ENCODE assay signal across 1 cellular context in genomic region chr19:48660854-48661731, GRCh38.
TF ChIP-seq lines count a peak whose summit lies in the region.

No MANE protein-coding gene starts in this region.

TF ChIP-seq in GM23338, 12 proteins besides CTCF, POLR2A, EP300 and RAD21 (continued from another document):
- TF ChIP-seq REST (IDR thresholded peaks at IDR 0.05; ENCODE audit: unreplicated experiment), result no peak
TF ChIP-seq in GM23338: peak in this region for 1.
